23 cellular contexts compared by ENCODE assay signal in genomic region chr11:60528465-60528864, GRCh38. TPM values are rescaled to one million over a fixed set of nuclear protein-coding genes. Genes with fewer than 3 reads are reported as not detected.
"Had no signal": no experiment of that assay in that cellular context is flagged by ENCODE, and none has a peak within 500 bp of the region (broad histone marks: within the 10 kb centered on the region; RNA-seq: fewer than 3 reads in every experiment).

No MANE protein-coding gene starts in this region.

- H3K27ac ChIP-seq: ascending aorta, breast epithelium, epithelial cell of prostate, neutrophil, parathyroid adenoma, thyroid gland had no signal

- H3K9me3 ChIP-seq: ascending aorta, breast epithelium, neutrophil, thyroid gland had no signal

- H3K4me3 ChIP-seq: ascending aorta, breast epithelium, thyroid gland had no signal

- H3K9me3 Mint-ChIP-seq: activated naive CD4-positive, alpha-beta T cell treated with anti-CD3 and anti-CD28 coated beads for 36 hours; stimulated activated memory B cell treated with anti-CD40 and anti-IgM and Interleukin-4, amounts not matched to agents 10 μg/mL and 1 μg/mL and 100 μg/mL, for 72 hours had no signal

- H3K36me3 ChIP-seq: ascending aorta, breast epithelium, neutrophil, thyroid gland had no signal

- DNase-seq: activated CD4-positive, alpha-beta T cell treated with anti-CD3 and anti-CD28 coated beads, Interleukin-2, amount 50 U/mL, for 1 hour; activated CD8-positive, alpha-beta memory T cell treated with anti-CD3 and anti-CD28 coated beads for 24 hours; activated naive CD4-positive, alpha-beta T cell treated with anti-CD3 and anti-CD28 coated beads for 36 hours; activated T-cell treated with anti-CD3 and anti-CD28 coated beads for 4 hours; dermis blood vessel endothelial cell; foreskin melanocyte; left ventricle myocardium superior; natural killer cell; stimulated activated CD4-positive, alpha-beta T cell treated with anti-CD3 and anti-CD28 coated beads, Interleukin-12 subunit alpha, Interleukin-12 subunit beta, amount 100 ng/mL, for 4 hours; stimulated activated CD4-positive, alpha-beta T cell treated with anti-CD3 and anti-CD28 coated beads, Interleukin-2, amount 100 ng/mL, for 24 hours; thyroid gland had no signal

- H3K9ac ChIP-seq: parathyroid adenoma had no signal

- H3K27ac Mint-ChIP-seq: activated naive CD4-positive, alpha-beta T cell treated with anti-CD3 and anti-CD28 coated beads for 36 hours; memory B cell; natural killer cell; stimulated activated memory B cell treated with anti-CD40 and anti-IgM and Interleukin-4, amounts not matched to agents 10 μg/mL and 1 μg/mL and 100 μg/mL, for 72 hours had no signal

- H3K79me2 ChIP-seq: parathyroid adenoma had no signal

- H2AFZ ChIP-seq: parathyroid adenoma had no signal

- H3K27me3 ChIP-seq: ascending aorta, breast epithelium, neutrophil, thyroid gland had no signal

- ATAC-seq: activated CD4-positive, CD25-positive, alpha-beta regulatory T cell treated with anti-CD3 and anti-CD28 coated beads, Interleukin-2, amount 50 U/mL, for 24 hours; left ventricle myocardium superior; natural killer cell had no signal

- H3K36me3 Mint-ChIP-seq: memory B cell; natural killer cell; stimulated activated memory B cell treated with anti-CD40 and anti-IgM and Interleukin-4, amounts not matched to agents 10 μg/mL and 1 μg/mL and 100 μg/mL, for 72 hours had no signal

RNA-seq across cellular contexts. Expression of gene MS4A13, which starts 13.3 kb away (rescaled TPM):
- total RNA-seq: activated naive CD4-positive, alpha-beta T cell treated with anti-CD3 and anti-CD28 coated beads for 36 hours; ascending aorta; breast epithelium; chondrocyte; dermis blood vessel endothelial cell; fibroblast of lung; kidney epithelial cell; left ventricle myocardium superior; mucosa of gallbladder; natural killer cell; thyroid gland had no signal

RNA-seq across cellular contexts. Expression of gene MS4A12, which starts 35.9 kb away (rescaled TPM):
- total RNA-seq: activated naive CD4-positive, alpha-beta T cell treated with anti-CD3 and anti-CD28 coated beads for 36 hours; ascending aorta; chondrocyte; dermis blood vessel endothelial cell; fibroblast of lung; kidney epithelial cell; left ventricle myocardium superior; mucosa of gallbladder; natural killer cell; thyroid gland had no signal
